In the genomic region with DNA sequence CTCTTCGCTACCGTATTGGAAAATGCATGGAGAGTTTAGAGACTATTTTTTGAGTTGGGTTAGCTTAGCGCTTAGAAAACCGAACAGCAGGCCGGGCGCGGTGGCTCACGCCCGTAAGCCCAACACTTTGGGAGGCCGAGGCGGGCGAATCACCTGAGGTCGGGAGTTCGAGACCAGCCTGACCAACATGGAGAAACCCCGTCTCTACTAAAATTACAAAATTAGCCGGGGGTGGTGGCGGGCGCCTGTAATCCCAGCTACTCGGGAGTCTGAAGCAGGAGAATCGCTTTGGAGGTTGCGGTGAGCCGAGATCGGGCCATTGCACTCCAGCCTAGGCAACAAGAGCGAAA, we compare ENCODE assay signal across 6 cellular contexts. TPM values are rescaled to one million over a fixed set of nuclear protein-coding genes. Genes with fewer than 3 reads are reported as not detected.
A peak's percentile ranks its signal among the peaks of the same experiment; 100 is the strongest.
DNase-seq lines count a peak whose midpoint lies in the region; ATAC-seq and TF ChIP-seq lines count a peak whose summit lies in the region.
"Not testable (repeated sequence)": the region's sequence is repeated elsewhere in the genome, so short reads cannot be mapped to it uniquely, and the experiment has no call there.

No MANE protein-coding gene starts in this region.

- H3K36me3 Mint-ChIP-seq in T-helper 1 cell treated with Interleukin-12 subunit alpha and Interleukin-12 subunit beta and Interleukin-4 antibody, amounts not matched to agents 30 μg/mL and 1 μg/mL, for 36 hours (ENCODE audit: low read depth) = peaks cover 26% of the 10 kb centered on the region
- H3K36me3 Mint-ChIP-seq in nephron (ENCODE audit: low read depth) = peaks cover 19% of the 10 kb centered on the region

- H3K27me3 Mint-ChIP-seq in T-helper 1 cell treated with Interleukin-12 subunit alpha and Interleukin-12 subunit beta and Interleukin-4 antibody, amounts not matched to agents 30 μg/mL and 1 μg/mL, for 36 hours (ENCODE audit: low read depth); nephron (ENCODE audit: low read depth): not testable (repeated sequence)

- in situ Hi-C loops in brain microvascular endothelial cell (cut with HindIII; ENCODE audit: low pct_ligation_motif_present, low sequenced_read_pairs) = not testable (repeated sequence)

- H3K27ac ChIP-seq in brain microvascular endothelial cell = peak overlapping the region; percentile 54
- H3K27ac ChIP-seq in heart right ventricle = peak overlapping the region; percentile 32 to 85 (median 65)
- H3K27ac ChIP-seq in thymus (ENCODE audit: low read depth) = not testable (repeated sequence)

- H3K36me3 ChIP-seq in brain microvascular endothelial cell (replicated peaks); thymus (ENCODE audit: control insufficient read depth, insufficient read depth): not testable (repeated sequence)
- H3K36me3 ChIP-seq in heart right ventricle = peaks cover 0 to 18% (median 5%) of the 10 kb centered on the region in 9 donors

- H3K27ac Mint-ChIP-seq in T-helper 1 cell treated with Interleukin-12 subunit alpha and Interleukin-12 subunit beta and Interleukin-4 antibody, amounts not matched to agents 30 μg/mL and 1 μg/mL, for 36 hours = peak overlapping the region; percentile 75
- peak overlapping the region; percentile 84 to 98 (median 88) for H3K27ac Mint-ChIP-seq in nephron

- H3K4me3 ChIP-seq in GM12865 (ENCODE audit: low read depth, low read length) = peak overlapping the region; percentile 68
- peak overlapping the region; percentile 83 for H3K4me3 ChIP-seq in brain microvascular endothelial cell (ENCODE audit: low read depth, low read length)
- H3K4me3 ChIP-seq in heart right ventricle = peak overlapping the region; percentile 54 to 95 (median 80)
- peak overlapping the region; percentile 59 for H3K4me3 ChIP-seq in thymus (ENCODE audit: low read length)

- not testable (repeated sequence) for TF ChIP-seq CTCF in GM12865 (IDR thresholded peaks at IDR 0.05; ENCODE audit: insufficient read depth, low read depth, low read length, missing control alignments); brain microvascular endothelial cell (IDR thresholded peaks at IDR 0.05; ENCODE audit: low read depth, low read length, missing control alignments); heart right ventricle (IDR thresholded peaks at IDR 0.05); nephron (IDR thresholded peaks at IDR 0.05; ENCODE audit: unreplicated experiment in 3 of 3)

- not testable (repeated sequence) for ATAC-seq in heart right ventricle

- not testable (repeated sequence) for DNase-seq in GM12865 (ENCODE audit: low read depth); brain microvascular endothelial cell; heart right ventricle

- H3K9me3 ChIP-seq in heart right ventricle; thymus (ENCODE audit: control insufficient read depth): not testable (repeated sequence)

- not testable (repeated sequence) for H3K27me3 ChIP-seq in brain microvascular endothelial cell (replicated peaks); heart right ventricle; thymus (ENCODE audit: control insufficient read depth, insufficient read depth)

- H3K4me3 Mint-ChIP-seq in T-helper 1 cell treated with Interleukin-12 subunit alpha and Interleukin-12 subunit beta and Interleukin-4 antibody, amounts not matched to agents 30 μg/mL and 1 μg/mL, for 36 hours = peak overlapping the region; percentile 80
- H3K4me3 Mint-ChIP-seq in nephron = peak overlapping the region; percentile 89 to 98 (median 93)

- intact Hi-C loops in heart right ventricle (cut with DNase I) = loop anchor here in 7 of 10 donors (2.0 to 10.0 kb wide), 8 partner anchors 44 to 347 kb away; partner anchors contain the start of genes TIGD7 (in 2 of the 7), ZNF174 (in 2 of the 7), ZNF75A (in 2 of the 7) and ZSCAN32 (in 2 of the 7)

- peaks cover 2 to 47% (median 12%) of the 10 kb centered on the region in 9 donors for H3K4me1 ChIP-seq in heart right ventricle
- peaks cover 12% of the 10 kb centered on the region for H3K4me1 ChIP-seq in thymus (ENCODE audit: control insufficient read depth, insufficient read depth, low read length)

- WGBS in heart right ventricle, 2 donors = 13 to 17% methylated on average over 24 of the region's 24 CpGs
- WGBS in thymus = 19% methylated on average over 24 of the region's 24 CpGs

- peaks cover 52% of the 10 kb centered on the region for H3K4me1 Mint-ChIP-seq in T-helper 1 cell treated with Interleukin-12 subunit alpha and Interleukin-12 subunit beta and Interleukin-4 antibody, amounts not matched to agents 30 μg/mL and 1 μg/mL, for 36 hours (ENCODE audit: low read depth)
- H3K4me1 Mint-ChIP-seq in nephron = peaks cover 22% of the 10 kb centered on the region

- H3K9me3 Mint-ChIP-seq in T-helper 1 cell treated with Interleukin-12 subunit alpha and Interleukin-12 subunit beta and Interleukin-4 antibody, amounts not matched to agents 30 μg/mL and 1 μg/mL, for 36 hours; nephron: not testable (repeated sequence)

RNA-seq across cellular contexts. Expression of gene CLUAP1, which starts 0.6 kb away (rescaled TPM):
- total RNA-seq in heart right ventricle = 10 to 100 TPM; 12.4 to 28.2 (median 17.4) TPM
- polyA plus RNA-seq in heart right ventricle (10 to 100 TPM in 1 of 2 donors, 1 to 10 TPM in 1; 5.0 to 14.3 TPM), thymus (17.8 TPM)

RNA-seq across cellular contexts. Expression of gene C16orf90, which starts 6.1 kb away (rescaled TPM):
- not detected for total RNA-seq in heart right ventricle
- not detected for polyA plus RNA-seq in heart right ventricle
- not detected for polyA plus RNA-seq in thymus

RNA-seq across cellular contexts. Expression of gene NAA60, which starts 57.9 kb away (rescaled TPM):
- total RNA-seq in heart right ventricle = 10 to 100 TPM; 32.1 to 57.5 (median 37.7) TPM
- polyA plus RNA-seq in heart right ventricle (10 to 100 TPM; 33.5 to 41.6 TPM), thymus (36.0 TPM)

RNA-seq across cellular contexts. Expression of gene ZNF597, which starts 58.1 kb away (rescaled TPM):
- total RNA-seq in heart right ventricle = 1 to 10 TPM; 1.1 to 2.4 (median 1.8) TPM
- polyA plus RNA-seq in heart right ventricle (under 1 TPM; 0.73 to 0.86 TPM), thymus (2.3 TPM)
